Comparison of ENCODE assay signal across 16 cellular contexts in the genomic region with DNA sequence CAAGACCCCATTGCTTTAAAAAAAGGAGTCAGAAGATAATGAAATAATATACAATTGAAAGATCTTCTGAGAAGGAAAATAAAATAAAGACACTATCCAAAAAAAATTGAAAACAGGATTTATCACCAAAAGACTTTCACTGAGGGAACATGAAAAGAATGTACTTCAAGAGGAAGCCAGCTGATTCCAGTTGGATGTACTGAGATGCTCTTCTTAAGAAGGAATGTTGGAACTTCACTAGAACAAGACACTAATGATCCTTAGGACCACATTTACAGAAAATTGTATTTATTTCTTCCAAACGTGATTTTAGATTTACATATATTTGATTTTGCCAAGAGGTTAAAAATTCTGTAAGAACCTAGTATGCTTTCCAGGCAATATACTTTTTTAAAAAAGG.
DNase-seq lines count a peak whose midpoint lies in the region; ATAC-seq, FAIRE-seq and TF ChIP-seq lines count a peak whose summit lies in the region.
"Had no signal": no experiment of that assay in that cellular context is flagged by ENCODE, and none has a peak within 500 bp of the region (broad histone marks: within the 10 kb centered on the region; RNA-seq: fewer than 3 reads in every experiment).

No MANE protein-coding gene starts in this region.

- H2AFZ ChIP-seq in GM23338 = no peak overlapping the region

- H3K9me2 ChIP-seq in GM23338 (ENCODE audit: insufficient read depth) = 0 out of 2 replicates have a peak, but pooled peaks cover 4% of the 10 kb centered on the region

- FAIRE-seq in small intestine (lab: Jason Lieb, UNC) = no peak
- FAIRE-seq: GM12891 had no signal

- peaks cover 3% of the 10 kb centered on the region; the same call in 1 of the 3 replicates for H3K4me1 Mint-ChIP-seq in GM23338

- H3K9me3 ChIP-seq in left ventricle myocardium inferior (replicated peaks) (peaks cover 14% of the 10 kb centered on the region), right cardiac atrium (ENCODE audit: control insufficient read depth, low read length) (no peaks in the 10 kb centered on the region), small intestine (ENCODE audit: control insufficient read depth, low read depth) (no peaks in the 10 kb centered on the region)
- H3K9me3 ChIP-seq: HAP-1 had no signal

- H3K27me3 ChIP-seq in left ventricle myocardium inferior (ENCODE audit: low read depth) = no peaks in the 10 kb centered on the region
- no peaks in the 10 kb centered on the region for H3K27me3 ChIP-seq in right cardiac atrium (ENCODE audit: control insufficient read depth, insufficient read depth)
- H3K27me3 ChIP-seq in small intestine (ENCODE audit: control insufficient read depth in 2 of 2, insufficient read depth in 2 of 2, low read length in 2 of 2) = no peaks in the 10 kb centered on the region
- H3K27me3 ChIP-seq in GM23338 (ENCODE audit: insufficient read depth) = no peaks in the 10 kb centered on the region

- DNase-seq in left ventricle myocardium inferior (no peak), right cardiac atrium (no peak), cardiac fibroblast (ENCODE audit: low read depth in 2 of 2) (peak; percentile 21 to 22), medulla oblongata (ENCODE audit: extremely low spot score) (peak; percentile 26), small intestine (no peak), amniotic stem cell (lab: John Stamatoyannopoulos, UW) (no peak), GM23338 (ENCODE audit: low spot score) (no peak), SW 1271 (lab: John Stamatoyannopoulos, UW) (no peak)
- DNase-seq: CD4-positive, alpha-beta T cell; DMS79; NCI-H1417 treated with DMSO at 0.1 percent for 48 hours; NCI-H2081; SHP77 treated with DMSO at 0.1 percent for 48 hours had no signal

- no peak overlapping the region for H3K4me2 ChIP-seq in GM23338

- TF ChIP-seq CTCF in left ventricle myocardium inferior (IDR thresholded peaks at IDR 0.05; ENCODE audit: borderline replicate concordance) (no peak), cardiac fibroblast (IDR thresholded peaks at IDR 0.05; ENCODE audit: low read depth, low read length) (no peak), GM23338 (conservative IDR thresholded peaks at IDR 0.05; ENCODE audit: low read depth in 2 of 2) (no peak)

- peaks cover 8% of the 10 kb centered on the region; the same call in 2 of the 3 replicates for H3K36me3 Mint-ChIP-seq in GM23338 (ENCODE audit: low read depth)

- H4K20me1 ChIP-seq in GM23338 (replicated peaks; ENCODE audit: insufficient read depth) = no peaks in the 10 kb centered on the region

- H3K36me3 ChIP-seq in left ventricle myocardium inferior (no peaks in the 10 kb centered on the region), small intestine (ENCODE audit: control insufficient read depth in 2 of 2, insufficient read depth in 2 of 2, low read length in 2 of 2) (no peaks in the 10 kb centered on the region), GM23338 (ENCODE audit: insufficient read depth) (no peaks in the 10 kb centered on the region)
- H3K36me3 ChIP-seq: HAP-1 had no signal

- H3K79me2 ChIP-seq in GM23338 (replicated peaks; ENCODE audit: insufficient read depth) = no peaks in the 10 kb centered on the region

- H3K27ac Mint-ChIP-seq in GM23338 = no peak overlapping the region
- H3K27ac Mint-ChIP-seq: CD4-positive, alpha-beta T cell had no signal

- H3K27ac ChIP-seq in left ventricle myocardium inferior (replicated peaks) = peak overlapping the region; percentile 53
- no peak overlapping the region for H3K27ac ChIP-seq in right cardiac atrium (ENCODE audit: low read length)
- H3K27ac ChIP-seq in small intestine (ENCODE audit: low read depth in 1 of 2, low read length in 1 of 2) = no peak overlapping the region
- no peak overlapping the region for H3K27ac ChIP-seq in GM23338 (ENCODE audit: low read depth)

- H3K27me3 Mint-ChIP-seq in GM23338 (ENCODE audit: insufficient read depth, low read depth, poor library complexity) = no peaks in the 10 kb centered on the region

- no peak overlapping the region for H3K4me3 ChIP-seq in left ventricle myocardium inferior
- H3K4me3 ChIP-seq in right cardiac atrium (ENCODE audit: low read length) = no peak overlapping the region
- no peak overlapping the region for H3K4me3 ChIP-seq in cardiac fibroblast (replicated peaks in 1 of 2; ENCODE audit: low read depth in 2 of 2, low read length in 2 of 2)
- H3K4me3 ChIP-seq in small intestine (ENCODE audit: low read depth in 1 of 2, low read length in 2 of 2) = no peak overlapping the region
- H3K4me3 ChIP-seq in GM23338 = no peak overlapping the region
- H3K4me3 ChIP-seq: HAP-1 had no signal

- intact Hi-C loops in left ventricle myocardium inferior (cut with micrococcal nuclease) = no loop called here
- intact Hi-C loops in right cardiac atrium (cut with DNase I) = no loop called here

- 57% methylated on average over 1 of the region's 1 CpG for WGBS in right cardiac atrium
- 60 to 87% (median 73%) methylated on average over 1 of the region's 1 CpG for WGBS in small intestine, 3 donors

- H3K4me1 ChIP-seq in left ventricle myocardium inferior (no peaks in the 10 kb centered on the region), right cardiac atrium (ENCODE audit: control insufficient read depth, insufficient read depth, low read length) (no peaks in the 10 kb centered on the region), small intestine (ENCODE audit: control insufficient read depth in 2 of 2, insufficient read depth in 1 of 2, low read depth in 1 of 2, low read length in 1 of 2) (no peaks in the 10 kb centered on the region), GM23338 (ENCODE audit: insufficient read depth) (no peaks in the 10 kb centered on the region)
- H3K4me1 ChIP-seq: HAP-1 had no signal

- no peaks in the 10 kb centered on the region for H3F3A ChIP-seq in GM23338 (replicated peaks; ENCODE audit: low read depth)

- no peak for ATAC-seq in right cardiac atrium
- ATAC-seq in GM23338 = no peak
- ATAC-seq: Panc1 had no signal

- no peak overlapping the region for H3K4me3 Mint-ChIP-seq in GM23338
- H3K4me3 Mint-ChIP-seq: CD4-positive, alpha-beta T cell had no signal

- H3K9me3 Mint-ChIP-seq in GM23338 = peaks cover 18% of the 10 kb centered on the region; the same call in 2 of the 3 replicates

TF ChIP-seq in GM23338, 12 proteins besides CTCF, POLR2A, EP300 and RAD21:
- TF ChIP-seq STAT1 (IDR thresholded peaks at IDR 0.05; ENCODE audit: unreplicated experiment) = no peak

Comparison
In these comparisons a context has a peak if more than half of its experiments do, and no peak if none do; other contexts are left out.
1. DNase-seq: peak in cardiac fibroblast (2 of 2) and medulla oblongata (single experiment); none in left ventricle myocardium inferior (single experiment), right cardiac atrium (0 of 3), small intestine (single experiment), amniotic stem cell (single experiment), GM23338 (single experiment) and SW 1271 (0 of 2).